Comparison of ENCODE assay signal across 28 cellular contexts in the genomic region with DNA sequence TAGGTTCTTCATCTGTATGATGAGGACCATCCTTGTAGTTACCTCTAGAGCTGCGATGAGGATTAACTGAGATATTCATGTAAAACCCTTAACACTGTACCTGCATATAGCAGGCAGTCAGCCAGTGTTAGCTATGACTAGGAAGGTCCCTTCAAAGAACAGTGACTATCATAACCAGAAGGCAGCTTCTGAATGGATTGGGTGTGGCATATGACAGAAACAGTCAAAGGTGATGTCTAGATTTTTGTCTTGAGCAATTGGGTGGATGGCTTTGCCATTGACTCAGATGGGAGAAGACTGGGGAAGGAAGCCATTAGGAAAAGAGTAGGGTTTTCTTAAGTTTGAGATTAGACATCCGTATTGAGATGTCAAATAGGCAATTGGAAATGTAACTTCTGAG. TPM values are rescaled to one million over a fixed set of nuclear protein-coding genes. Genes with fewer than 3 reads are reported as not detected.
"Had no signal": no experiment of that assay in that cellular context is flagged by ENCODE, and none has a peak within 500 bp of the region (broad histone marks: within the 10 kb centered on the region; RNA-seq: fewer than 3 reads in every experiment).

No MANE protein-coding gene starts in this region.

- H3K4me3 Mint-ChIP-seq: endodermal cell; memory B cell; natural killer cell; neural crest cell; stimulated activated effector memory CD8-positive, alpha-beta T cell treated with anti-CD3 and anti-CD28 coated beads, Interleukin-12 subunit alpha, Interleukin-12 subunit beta, amount 100 ng/mL, for 72 hours had no signal

- H3K27ac Mint-ChIP-seq: endodermal cell; memory B cell; natural killer cell; stimulated activated effector memory CD8-positive, alpha-beta T cell treated with anti-CD3 and anti-CD28 coated beads, Interleukin-12 subunit alpha, Interleukin-12 subunit beta, amount 100 ng/mL, for 72 hours had no signal

- H3K36me3 ChIP-seq: gastrocnemius medialis, neutrophil, pancreas, prostate gland, right atrium auricular region, stomach, thyroid gland had no signal

- H3K4me2 ChIP-seq: smooth muscle cell had no signal

- H3K9me3 Mint-ChIP-seq: endodermal cell, neural crest cell had no signal

- H3K27ac ChIP-seq: dorsolateral prefrontal cortex, gastrocnemius medialis, neutrophil, pancreas, prostate gland, right atrium auricular region, stomach, thyroid gland had no signal

- H3K36me3 Mint-ChIP-seq: natural killer cell; stimulated activated effector memory CD8-positive, alpha-beta T cell treated with anti-CD3 and anti-CD28 coated beads, Interleukin-12 subunit alpha, Interleukin-12 subunit beta, amount 100 ng/mL, for 72 hours had no signal

- DNase-seq: dorsolateral prefrontal cortex; effector CD8-positive, alpha-beta T cell; endodermal cell; erythroblast; foreskin fibroblast; gastrocnemius medialis; kidney; natural killer cell; pancreas; stimulated activated CD4-positive, alpha-beta T cell treated with anti-CD3 and anti-CD28 coated beads, Interleukin-2, amount 100 ng/mL, for 24 hours; stimulated activated CD4-positive, alpha-beta T cell treated with anti-CD3 and anti-CD28 coated beads, Interleukin-4, amount 100 ng/mL, for 24 hours; stimulated activated naive CD4-positive, alpha-beta T cell treated with Interleukin-2 at 50 U/mL for 16 hours; stomach; thyroid gland; trophoblast cell had no signal

- H3K4me3 ChIP-seq: dorsolateral prefrontal cortex, gastrocnemius medialis, lung, pancreas, prostate gland, right atrium auricular region, smooth muscle cell, stomach, thyroid gland had no signal

- H3K4me1 Mint-ChIP-seq: memory B cell; natural killer cell; stimulated activated effector memory CD8-positive, alpha-beta T cell treated with anti-CD3 and anti-CD28 coated beads, Interleukin-12 subunit alpha, Interleukin-12 subunit beta, amount 100 ng/mL, for 72 hours had no signal

- H3K4me1 ChIP-seq: pancreas, prostate gland, right atrium auricular region, thyroid gland had no signal

- ATAC-seq: gastrocnemius medialis; left lobe of liver; natural killer cell; pancreas; stimulated activated effector memory CD8-positive, alpha-beta T cell treated with anti-CD3 and anti-CD28 coated beads, Interleukin-12 subunit alpha, Interleukin-12 subunit beta, amount 100 ng/mL, for 72 hours had no signal

- FAIRE-seq: colon, kidney, pancreas had no signal

- H3K27me3 ChIP-seq: gastrocnemius medialis, neutrophil, pancreas, right atrium auricular region, stomach, thyroid gland had no signal

- H3K9me3 ChIP-seq: gastrocnemius medialis, neutrophil, pancreas, prostate gland, right atrium auricular region, stomach, thyroid gland had no signal

RNA-seq across cellular contexts. Expression of gene XDH, which starts 15.7 kb away (rescaled TPM):
- total RNA-seq: dorsolateral prefrontal cortex, mononuclear cell, natural killer cell, right atrium auricular region, subcutaneous adipose tissue, temporal lobe had no signal
